In the genomic region with DNA sequence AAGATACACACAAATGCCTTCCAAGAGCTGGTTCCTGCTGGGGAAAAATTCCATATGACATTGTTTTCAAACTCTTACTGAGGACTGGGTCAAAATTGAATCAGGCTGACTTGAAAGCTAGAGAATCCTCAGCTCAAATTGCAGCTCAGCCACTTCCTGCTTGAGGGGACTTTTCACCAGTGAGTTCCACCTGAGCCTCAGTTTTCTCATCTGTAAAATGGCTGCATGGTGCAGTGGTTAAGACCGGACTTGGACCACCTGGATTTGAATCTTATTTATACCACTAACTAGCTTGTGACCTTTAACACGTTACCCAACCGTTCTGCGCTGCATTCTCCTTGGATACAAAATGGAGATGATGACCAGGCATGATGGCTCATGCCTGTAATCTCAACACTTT, we compare ENCODE assay signal across 22 cellular contexts.
DNase-seq lines count a peak whose midpoint lies in the region; ATAC-seq, FAIRE-seq and TF ChIP-seq lines count a peak whose summit lies in the region.
"Had no signal": no experiment of that assay in that cellular context is flagged by ENCODE, and none has a peak within 500 bp of the region (broad histone marks: within the 10 kb centered on the region; RNA-seq: fewer than 3 reads in every experiment).

No MANE protein-coding gene starts in this region.

- H2BK5ac ChIP-seq in H1 (ENCODE audit: low read depth, low read length) = no peak overlapping the region

- FAIRE-seq in HepG2 (lab: Jason Lieb, UNC) (no peak), H1 (lab: Jason Lieb, UNC) (no peak)
- FAIRE-seq: A549, D721Med, G401.6, GM12878, GM12892, GM18507 had no signal

- no peak overlapping the region for H3K27ac Mint-ChIP-seq in T-cell
- H3K27ac Mint-ChIP-seq: B cell; CD4-positive, alpha-beta T cell; CD8-positive, alpha-beta T cell had no signal

- no peak overlapping the region for H3K4me3 Mint-ChIP-seq in T-cell
- H3K4me3 Mint-ChIP-seq: B cell; CD4-positive, alpha-beta T cell; CD8-positive, alpha-beta T cell had no signal

- no peak overlapping the region for H3K56ac ChIP-seq in H1 (replicated peaks; ENCODE audit: insufficient read length, low read depth, low read length)

- H2BK120ac ChIP-seq in H1 (replicated peaks; ENCODE audit: low read depth, low read length) = no peak overlapping the region

- H4K91ac ChIP-seq in H1 (replicated peaks; ENCODE audit: insufficient read length, low read length) = no peak overlapping the region

- no peak overlapping the region for H3K4me3 ChIP-seq in HepG2 (replicated peaks in 1 of 3; ENCODE audit: insufficient read depth in 1 of 3, low read depth in 2 of 3, low read length in 3 of 3)
- H3K4me3 ChIP-seq in right lobe of liver = no peak overlapping the region
- H3K4me3 ChIP-seq in H1 (ENCODE audit: extremely low read depth in 1 of 4, insufficient read depth in 2 of 4, low read depth in 3 of 4, low read length in 4 of 4) = no peak overlapping the region
- H3K4me3 ChIP-seq: A549; BLaER1 treated with 17β-estradiol and CSF1 and Interleukin-3, amounts not matched to agents 10 nM and 100 nM; GM12878 had no signal

- H3K23ac ChIP-seq in H1 (ENCODE audit: insufficient read length) = no peak overlapping the region

- H3K79me2 ChIP-seq in HepG2 (ENCODE audit: insufficient read depth, low read length) = no peaks in the 10 kb centered on the region
- no peaks in the 10 kb centered on the region for H3K79me2 ChIP-seq in H1 (ENCODE audit: control insufficient read depth in 1 of 2, insufficient read depth in 2 of 2, low read length in 2 of 2)

- H3K27ac ChIP-seq in HepG2 (ENCODE audit: extremely low read length, insufficient read depth, low read length) (no peak overlapping the region), right lobe of liver (no peak overlapping the region), H1 (ENCODE audit: low read depth, low read length) (no peak overlapping the region)
- H3K27ac ChIP-seq: 22Rv1; A549; BLaER1 treated with 17β-estradiol and CSF1 and Interleukin-3, amounts not matched to agents 10 nM and 100 nM; C4-2B had no signal

- intact Hi-C loops in HepG2 (cut with micrococcal nuclease; ENCODE audit: unreplicated experiment) (no loop called here), right lobe of liver (cut with DNase I) (no loop called here)

- 44% methylated on average over 4 of the region's 4 CpGs for WGBS in HepG2 (ENCODE audit: low lambda C conversion rate)
- WGBS in right lobe of liver (ENCODE audit: insufficient coverage, low coverage, low lambda C conversion rate, missing lambda C conversion rate) = 61% methylated on average over 4 of the region's 4 CpGs
- WGBS in H1 (ENCODE audit: extremely low coverage in 1 of 2, insufficient coverage in 1 of 2, insufficient read length in 1 of 2, insufficient replicate concordance in 2 of 2, low coverage in 1 of 2, low lambda C conversion rate in 2 of 2, missing lambda C conversion rate in 1 of 2), 2 experiments = 95% methylated on average over 4 of the region's 4 CpGs; no CpG with 5 or more reads in 1 of the 2 experiments

- H4K8ac ChIP-seq in H1 (ENCODE audit: extremely low read depth, insufficient read depth, low read length) = no peak overlapping the region

- no peak overlapping the region for H3K4ac ChIP-seq in H1 (replicated peaks; ENCODE audit: insufficient read length, low read depth, low read length)

- no peak overlapping the region for H2AFZ ChIP-seq in HepG2 (ENCODE audit: low read length)
- no peak overlapping the region for H2AFZ ChIP-seq in H1 (ENCODE audit: low read length)

- H2BK12ac ChIP-seq in H1 (ENCODE audit: low read depth, low read length) = no peak overlapping the region

- H3K23me2 ChIP-seq in H1 (ENCODE audit: low read depth, low read length) = peaks cover 2% of the 10 kb centered on the region; the same call in 1 of the 2 replicates

- TF ChIP-seq EP300 in HepG2 (IDR thresholded peaks at IDR 0.05; ENCODE audit: low read depth in 2 of 2, low read length in 2 of 2) (no peak), HepG2 (CRISPR knock-in tag; IDR thresholded peaks at IDR 0.05; ENCODE audit: borderline replicate concordance) (no peak), H1 (IDR thresholded peaks at IDR 0.05; ENCODE audit: borderline replicate concordance in 1 of 2, low read depth in 2 of 2, low read length in 2 of 2) (no peak)

- in situ Hi-C loops in HepG2 (cut with HindIII; ENCODE audit: extremely low pct_ligation_motif_present, low pct_unique_long_range_greater_than_20kb) = no loop called here

- H3K9me3 ChIP-seq in HepG2 (ENCODE audit: low read length) (no peaks in the 10 kb centered on the region), right lobe of liver (no peaks in the 10 kb centered on the region), H1 (ENCODE audit: insufficient read depth in 2 of 2, low read depth in 1 of 2, low read length in 1 of 2) (no peaks in the 10 kb centered on the region)
- H3K9me3 ChIP-seq: A549; BLaER1 treated with 17β-estradiol and CSF1 and Interleukin-3, amounts not matched to agents 10 nM and 100 nM; Caco-2 had no signal

- CTCF ChIA-PET in HepG2 (lab: Yijun Ruan, JAX; ENCODE audit: low intra/inter-chr PET ratio, low total read pairs) (no interaction called here), H1 (lab: Charles Lee; ENCODE audit: partially characterized antibody) (interaction anchor here (0.6 to 2.4 kb wide), 7 partner anchors 16 to 627 kb away, joined by 3 to 13 read pairs (median 4); no protein-coding TSS in a partner anchor), T-cell (lab: Charles Lee) (no interaction called here)

- H3K36me3 ChIP-seq in HepG2 (replicated peaks in 1 of 2; ENCODE audit: control insufficient read depth in 1 of 2, insufficient read depth in 2 of 2, low read length in 2 of 2) = no peaks in the 10 kb centered on the region
- H3K36me3 ChIP-seq in right lobe of liver = no peaks in the 10 kb centered on the region
- H3K36me3 ChIP-seq in H1 (ENCODE audit: control insufficient read depth in 2 of 4, insufficient read depth in 4 of 4, low read length in 3 of 4) = no peaks in the 10 kb centered on the region
- H3K36me3 ChIP-seq: BLaER1 treated with 17β-estradiol and CSF1 and Interleukin-3, amounts not matched to agents 10 nM and 100 nM had no signal

- H2BK15ac ChIP-seq in H1 (ENCODE audit: low read length) = no peak overlapping the region

- H2AK5ac ChIP-seq in H1 (ENCODE audit: low read depth, low read length) = no peak overlapping the region

- TF ChIP-seq POLR2A in HepG2 (IDR thresholded peaks at IDR 0.05; ENCODE audit: insufficient read depth in 1 of 2, low read depth in 2 of 2, low read length in 2 of 2) (no peak), right lobe of liver (IDR thresholded peaks at IDR 0.05) (no peak), H1 (IDR thresholded peaks at IDR 0.05; ENCODE audit: control extremely low read depth in 1 of 2, low read depth in 2 of 2, low read length in 2 of 2) (no peak)

- peaks cover 6 to 7% (median 6%) of the 10 kb centered on the region in 3 donors for H3K4me1 Mint-ChIP-seq in T-cell

- H3K27me3 Mint-ChIP-seq in T-cell = peaks cover 13 to 20% of the 10 kb centered on the region in 2 donors

- POLR2A ChIA-PET in HepG2 (lab: Yijun Ruan, JAX) (no interaction called here), H1 (lab: Charles Lee; ENCODE audit: partially characterized antibody) (no interaction called here), T-cell (lab: Charles Lee) (no interaction called here)

- no peaks in the 10 kb centered on the region for H4K20me1 ChIP-seq in HepG2 (ENCODE audit: insufficient read depth, low read length)
- no peaks in the 10 kb centered on the region for H4K20me1 ChIP-seq in H1 (replicated peaks in 1 of 2; ENCODE audit: control insufficient read depth in 1 of 2, insufficient read depth in 2 of 2, low read length in 2 of 2)
- H4K20me1 ChIP-seq: BLaER1 treated with 17β-estradiol and CSF1 and Interleukin-3, amounts not matched to agents 10 nM and 100 nM had no signal

- H3K27me3 ChIP-seq in HepG2 (ENCODE audit: control insufficient read depth in 1 of 2, insufficient read depth in 2 of 2, low read length in 2 of 2) (peaks cover 0 to 20% of the 10 kb centered on the region in 2 experiments; a peak in 3 of 5 replicates), right lobe of liver (peaks cover 0 to 3% of the 10 kb centered on the region in 2 donors), H1 (replicated peaks in 1 of 4; ENCODE audit: control insufficient read depth in 3 of 4, extremely low read depth in 1 of 4, insufficient read depth in 3 of 4, low read length in 3 of 4) (no peaks in the 10 kb centered on the region; a peak in 2 of 7 replicates)
- H3K27me3 ChIP-seq: BLaER1 treated with 17β-estradiol and CSF1 and Interleukin-3, amounts not matched to agents 10 nM and 100 nM had no signal

- H2BK20ac ChIP-seq in H1 (ENCODE audit: low read length) = no peak overlapping the region

- peaks cover 9% of the 10 kb centered on the region for H3K4me1 ChIP-seq in HepG2 (ENCODE audit: insufficient read depth, low read length)
- H3K4me1 ChIP-seq in right lobe of liver = peaks cover 0 to 4% (median 0%) of the 10 kb centered on the region in 4 donors
- peaks cover 0 to 4% (median under 1%) of the 10 kb centered on the region in 4 experiments; a peak in 2 of 7 replicates for H3K4me1 ChIP-seq in H1 (replicated peaks in 1 of 4; ENCODE audit: control insufficient read depth in 3 of 4, insufficient read depth in 4 of 4, low read length in 3 of 4)
- H3K4me1 ChIP-seq: A549, Caco-2 had no signal

- DNase-seq in HepG2 (ENCODE audit: low spot score) (no peak), right lobe of liver (no peak), H1 (ENCODE audit: low read depth in 1 of 2, low spot score in 2 of 2) (no peak), T-cell (no peak), NCI-H345 treated with DMSO at 0.1 percent for 48 hours (lab: John Stamatoyannopoulos, UW; ENCODE audit: unreplicated experiment) (no peak)
- DNase-seq: AML-193; Caco-2; Calu3; CD4-positive, alpha-beta T cell; CD8-positive, alpha-beta T cell; DMS79 treated with DMSO at 0.1 percent for 48 hours; GF-D8 had no signal

- ATAC-seq in HepG2 = no peak
- no peak for ATAC-seq in right lobe of liver
- ATAC-seq in T-cell (replicated peaks in 1 of 4) = no peak
- ATAC-seq: A549; CD8-positive, alpha-beta T cell; GM12878 had no signal

- no peaks in the 10 kb centered on the region for H3K79me1 ChIP-seq in H1 (ENCODE audit: low read depth, low read length)

- H3K9ac ChIP-seq in HepG2 (ENCODE audit: insufficient read depth, low read depth, low read length) (no peak overlapping the region), H1 (replicated peaks in 1 of 4; ENCODE audit: extremely low read depth in 1 of 4, low read depth in 3 of 4, low read length in 3 of 4) (no peak overlapping the region)
- H3K9ac ChIP-seq: BLaER1 treated with 17β-estradiol and CSF1 and Interleukin-3, amounts not matched to agents 10 nM and 100 nM had no signal

- no peak overlapping the region for H3K14ac ChIP-seq in H1 (ENCODE audit: insufficient read length)

- no peaks in the 10 kb centered on the region for H3K36me3 Mint-ChIP-seq in T-cell
- H3K36me3 Mint-ChIP-seq: CD8-positive, alpha-beta T cell had no signal

- TF ChIP-seq CTCF in HepG2 (CRISPR knock-in tag; IDR thresholded peaks at IDR 0.05) = no peak
- TF ChIP-seq CTCF in right lobe of liver (IDR thresholded peaks at IDR 0.05) = no peak
- TF ChIP-seq CTCF in H1 (IDR thresholded peaks at IDR 0.05; ENCODE audit: control extremely low read depth in 1 of 3, insufficient read depth in 1 of 3, low read depth in 1 of 3, low read length in 3 of 3) = no peak

- no peak overlapping the region for H3K18ac ChIP-seq in H1 (ENCODE audit: extremely low read depth, low read length)

- BruUV-seq in HepG2 (replicated peaks; lab: Mats Ljungman, UMichigan) = no TSS peak

- H4K5ac ChIP-seq in H1 (ENCODE audit: insufficient read length, low read depth, low read length) = no peak overlapping the region

- TF ChIP-seq RAD21 in HepG2 (CRISPR knock-in tag; IDR thresholded peaks at IDR 0.05) (no peak), H1 (IDR thresholded peaks at IDR 0.05 in 1 of 2, conservative IDR thresholded peaks at IDR 0.05 in 1 of 2; ENCODE audit: low read depth in 2 of 2, low read length in 2 of 2) (no peak)

- H3K4me2 ChIP-seq in HepG2 (ENCODE audit: low read depth, low read length) = no peak overlapping the region
- no peak overlapping the region; a peak in 1 of 4 replicates for H3K4me2 ChIP-seq in H1 (ENCODE audit: insufficient read depth in 1 of 2, low read depth in 2 of 2, low read length in 2 of 2)
- H3K4me2 ChIP-seq: A549; BLaER1 treated with 17β-estradiol and CSF1 and Interleukin-3, amounts not matched to agents 10 nM and 100 nM had no signal

- H3K9me3 Mint-ChIP-seq in T-cell = no peaks in the 10 kb centered on the region
- H3K9me3 Mint-ChIP-seq: CD4-positive, alpha-beta T cell; CD8-positive, alpha-beta T cell had no signal
